In the genomic region with DNA sequence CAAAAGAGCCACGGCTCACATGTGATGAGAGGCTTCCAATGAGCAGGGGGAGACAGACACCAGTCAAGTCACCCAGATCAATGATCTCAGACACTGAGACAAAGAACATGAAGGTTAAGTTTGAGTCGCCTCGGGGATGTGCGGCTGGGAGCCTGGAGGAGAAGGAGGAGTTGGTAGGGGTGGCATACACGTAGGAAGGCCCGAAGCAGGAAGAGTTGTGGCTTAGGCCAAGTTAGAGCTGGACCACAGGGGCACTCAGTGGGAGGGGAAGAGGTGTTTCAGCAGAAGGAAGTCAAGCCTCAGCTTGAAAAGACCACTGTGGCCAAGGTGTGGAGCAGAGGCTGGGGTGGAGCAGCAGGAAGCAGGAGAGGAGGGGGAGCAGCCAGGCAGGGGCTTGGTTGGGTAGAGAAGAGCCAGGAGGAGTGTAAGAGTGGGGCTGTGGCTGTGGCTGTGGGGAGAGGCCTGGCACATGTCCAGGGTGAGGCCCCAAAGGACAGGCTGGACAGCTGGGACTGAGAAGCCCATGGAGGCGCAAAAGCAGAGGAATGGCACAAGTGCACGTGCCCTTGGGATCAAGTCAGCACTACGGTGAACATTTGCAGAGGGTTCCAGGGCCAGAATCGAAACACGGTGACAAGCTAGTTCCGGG, we compare ENCODE assay signal across 12 cellular contexts. TPM values are rescaled to one million over a fixed set of nuclear protein-coding genes. Genes with fewer than 3 reads are reported as not detected.
DNase-seq lines count a peak whose midpoint lies in the region; ATAC-seq and TF ChIP-seq lines count a peak whose summit lies in the region.
"Had no signal": no experiment of that assay in that cellular context is flagged by ENCODE, and none has a peak within 500 bp of the region (broad histone marks: within the 10 kb centered on the region; RNA-seq: fewer than 3 reads in every experiment).

No MANE protein-coding gene starts in this region.

- DNase-seq in activated gamma-delta T cell treated with Interleukin-2 at 50 U/mL for 16 hours (peak; percentile 29), activated gamma-delta T cell (lab: John Stamatoyannopoulos, UW) (no peak), epithelial cell of prostate (ENCODE audit: low read depth, low spot score) (no peak), Caco-2 (no peak)
- no peak for DNase-seq in T-helper 2 cell treated with Interferon-gamma antibody and Interleukin-4, amounts not matched to agents 5 μg/mL and 100 μg/mL, for 36 hours (ENCODE audit: low spot score)
- DNase-seq: lower lobe of right lung, retina had no signal

- no peak overlapping the region for H3K4me3 Mint-ChIP-seq in T-helper 2 cell treated with Interferon-gamma antibody and Interleukin-4, amounts not matched to agents 5 μg/mL and 100 μg/mL, for 36 hours
- H3K4me3 Mint-ChIP-seq in stimulated activated naive CD8-positive, alpha-beta T cell treated with anti-CD3 and anti-CD28 coated beads, Interleukin-15, Interleukin-2, amounts not matched to agents 100 ng/mL and 50 ng/mL, for 24 hours: no peak overlapping the region
- H3K4me3 Mint-ChIP-seq in Caco-2 (ENCODE audit: unreplicated experiment): no peak overlapping the region

- no peaks in the 10 kb centered on the region for H3K27me3 ChIP-seq in Caco-2 (replicated peaks; ENCODE audit: control insufficient read depth, insufficient read depth, low read length)
- H3K27me3 ChIP-seq: upper lobe of left lung had no signal

- POLR2A ChIA-PET in Caco-2 (lab: Charles Lee): no interaction called here

- TF ChIP-seq CTCF in Caco-2 (IDR thresholded peaks at IDR 0.05; ENCODE audit: insufficient read depth in 1 of 2, low read depth in 1 of 2, low read length in 1 of 2, severe bottlenecking in 1 of 2, unreplicated experiment in 1 of 2): no peak

- H3K36me3 Mint-ChIP-seq in T-helper 2 cell treated with Interferon-gamma antibody and Interleukin-4, amounts not matched to agents 5 μg/mL and 100 μg/mL, for 36 hours (ENCODE audit: low read depth): no peaks in the 10 kb centered on the region
- no peaks in the 10 kb centered on the region for H3K36me3 Mint-ChIP-seq in stimulated activated naive CD8-positive, alpha-beta T cell treated with anti-CD3 and anti-CD28 coated beads, Interleukin-15, Interleukin-2, amounts not matched to agents 100 ng/mL and 50 ng/mL, for 24 hours (ENCODE audit: low read depth)
- no peaks in the 10 kb centered on the region for H3K36me3 Mint-ChIP-seq in Caco-2 (ENCODE audit: insufficient read depth, unreplicated experiment)

- H3K4me3 ChIP-seq in Caco-2 (ENCODE audit: low read depth, low read length): no peak overlapping the region
- H3K4me3 ChIP-seq: lower lobe of right lung, upper lobe of left lung had no signal

- no TSS peak for BruUV-seq in Caco-2 (replicated peaks; lab: Mats Ljungman, UMichigan)

- H3K27me3 Mint-ChIP-seq in T-helper 2 cell treated with Interferon-gamma antibody and Interleukin-4, amounts not matched to agents 5 μg/mL and 100 μg/mL, for 36 hours (ENCODE audit: low read depth): no peaks in the 10 kb centered on the region
- no peaks in the 10 kb centered on the region for H3K27me3 Mint-ChIP-seq in stimulated activated naive CD8-positive, alpha-beta T cell treated with anti-CD3 and anti-CD28 coated beads, Interleukin-15, Interleukin-2, amounts not matched to agents 100 ng/mL and 50 ng/mL, for 24 hours
- no peaks in the 10 kb centered on the region for H3K27me3 Mint-ChIP-seq in Caco-2 (ENCODE audit: insufficient read depth, unreplicated experiment)

- intact Hi-C loops in Caco-2 (cut with micrococcal nuclease; ENCODE audit: unreplicated experiment): no loop called here

- H3K9me3 ChIP-seq in Caco-2: no peaks in the 10 kb centered on the region
- H3K9me3 ChIP-seq: lower lobe of right lung, upper lobe of left lung had no signal

- no peaks in the 10 kb centered on the region for H3K9me3 Mint-ChIP-seq in T-helper 2 cell treated with Interferon-gamma antibody and Interleukin-4, amounts not matched to agents 5 μg/mL and 100 μg/mL, for 36 hours
- no peaks in the 10 kb centered on the region for H3K9me3 Mint-ChIP-seq in stimulated activated naive CD8-positive, alpha-beta T cell treated with anti-CD3 and anti-CD28 coated beads, Interleukin-15, Interleukin-2, amounts not matched to agents 100 ng/mL and 50 ng/mL, for 24 hours
- H3K9me3 Mint-ChIP-seq in Caco-2 (ENCODE audit: unreplicated experiment): no peaks in the 10 kb centered on the region

- no peak for ATAC-seq in GM19463 (IDR thresholded peaks at IDR 0.05; ENCODE audit: unreplicated experiment)
- ATAC-seq in esophagus mucosa: no peak
- ATAC-seq: activated CD4-positive, CD25-positive, alpha-beta regulatory T cell treated with anti-CD3 and anti-CD28 coated beads, Interleukin-2, amount 50 U/mL, for 24 hours had no signal

- CTCF ChIA-PET in Caco-2 (lab: Charles Lee): no interaction called here

- H3K4me1 ChIP-seq in Caco-2: no peaks in the 10 kb centered on the region
- H3K4me1 ChIP-seq: lower lobe of right lung had no signal

- H3K36me3 ChIP-seq in Caco-2 (ENCODE audit: control insufficient read depth, insufficient read depth, low read length): no peaks in the 10 kb centered on the region

- peaks cover 12% of the 10 kb centered on the region for H3K4me1 Mint-ChIP-seq in T-helper 2 cell treated with Interferon-gamma antibody and Interleukin-4, amounts not matched to agents 5 μg/mL and 100 μg/mL, for 36 hours (ENCODE audit: low read depth)
- H3K4me1 Mint-ChIP-seq in stimulated activated naive CD8-positive, alpha-beta T cell treated with anti-CD3 and anti-CD28 coated beads, Interleukin-15, Interleukin-2, amounts not matched to agents 100 ng/mL and 50 ng/mL, for 24 hours (ENCODE audit: low read depth): peaks cover 18% of the 10 kb centered on the region
- H3K4me1 Mint-ChIP-seq in Caco-2 (ENCODE audit: low read depth, unreplicated experiment): no peaks in the 10 kb centered on the region

- H3K27ac ChIP-seq in epithelial cell of prostate: peak overlapping the region; percentile 77
- H3K27ac ChIP-seq: lower lobe of right lung had no signal

- peak overlapping the region; percentile 69 for H3K27ac Mint-ChIP-seq in T-helper 2 cell treated with Interferon-gamma antibody and Interleukin-4, amounts not matched to agents 5 μg/mL and 100 μg/mL, for 36 hours
- H3K27ac Mint-ChIP-seq in stimulated activated naive CD8-positive, alpha-beta T cell treated with anti-CD3 and anti-CD28 coated beads, Interleukin-15, Interleukin-2, amounts not matched to agents 100 ng/mL and 50 ng/mL, for 24 hours: peak overlapping the region; percentile 72
- no peak overlapping the region for H3K27ac Mint-ChIP-seq in Caco-2 (ENCODE audit: unreplicated experiment)

RNA-seq across cellular contexts. Expression of a gene that starts 27.6 kb away (rescaled TPM):
- total RNA-seq in Caco-2 (2022) (17.1 and 17.5 TPM in 2 replicates), esophagus mucosa (175 TPM)

RNA-seq across cellular contexts. Expression of a gene that starts 58.7 kb away (rescaled TPM):
- 89.2 and 102 TPM in 2 replicates for total RNA-seq in Caco-2 (2022)
- total RNA-seq in esophagus mucosa: 121 TPM
